In genomic region chr7:150941983-150942590, GRCh38 we compare ENCODE assay signal across 8 cellular contexts. TPM values are rescaled to one million over a fixed set of nuclear protein-coding genes. Genes with fewer than 3 reads are reported as not detected.
DNase-seq lines count a peak whose midpoint lies in the region; ATAC-seq, FAIRE-seq and TF ChIP-seq lines count a peak whose summit lies in the region.

No MANE protein-coding gene starts in this region.

- intact Hi-C loops in vagina (cut with DNase I): no loop called here

- no peaks in the 10 kb centered on the region for H3K9me3 ChIP-seq in small intestine (ENCODE audit: control insufficient read depth, low read depth)
- H3K9me3 ChIP-seq in vagina: no peaks in the 10 kb centered on the region

- no peak for FAIRE-seq in small intestine (lab: Jason Lieb, UNC)

- 19 to 41% (median 30%) methylated on average over 11 to 14 of the region's 14 CpGs for WGBS in small intestine, 3 donors

- no peak for TF ChIP-seq CTCF in vagina (IDR thresholded peaks at IDR 0.05)

- ATAC-seq in HG03469 (IDR thresholded peaks at IDR 0.05; ENCODE audit: unreplicated experiment): no peak

- no peaks in the 10 kb centered on the region for H3K4me1 ChIP-seq in small intestine (ENCODE audit: control insufficient read depth in 2 of 2, insufficient read depth in 1 of 2, low read depth in 1 of 2, low read length in 1 of 2)
- peaks cover 10% of the 10 kb centered on the region for H3K4me1 ChIP-seq in vagina

- peaks cover 0 to 3% of the 10 kb centered on the region in 2 donors for H3K27me3 ChIP-seq in small intestine (ENCODE audit: control insufficient read depth in 2 of 2, insufficient read depth in 2 of 2, low read length in 2 of 2)
- H3K27me3 ChIP-seq in vagina: no peaks in the 10 kb centered on the region

- no peak for TF ChIP-seq POLR2A in vagina (IDR thresholded peaks at IDR 0.05)

- H3K4me3 ChIP-seq in small intestine (ENCODE audit: low read depth in 1 of 2, low read length in 2 of 2) (no peak overlapping the region), vagina (no peak overlapping the region)

- no peaks in the 10 kb centered on the region for H3K36me3 ChIP-seq in small intestine (ENCODE audit: control insufficient read depth in 2 of 2, insufficient read depth in 2 of 2, low read length in 2 of 2)
- H3K36me3 ChIP-seq in vagina: no peaks in the 10 kb centered on the region

- peak; percentile 47 for DNase-seq in NCI-H2171 treated with DMSO at 0.1 percent for 48 hours (lab: John Stamatoyannopoulos, UW)
- DNase-seq in NCI-H2171 (lab: John Stamatoyannopoulos, UW): no peak
- peak; percentile 23 for DNase-seq in RPMI7951 (ENCODE audit: low read depth)
- DNase-seq in central memory CD4-positive, alpha-beta T cell: peak; percentile 53
- peak; percentile 36 for DNase-seq in small intestine
- no peak for DNase-seq in HuH-7.5 (ENCODE audit: low spot score)
- no peak for DNase-seq in vagina (ENCODE audit: extremely low spot score in 2 of 2)

- H3K27ac ChIP-seq in small intestine (ENCODE audit: low read depth in 1 of 2, low read length in 1 of 2) (no peak overlapping the region), vagina (no peak overlapping the region)

RNA-seq across cellular contexts. Expression of gene KCNH2, which starts 36.0 kb away (rescaled TPM):
- not detected in 2 replicates for total RNA-seq in RPMI7951 (2014; rRNA removed; shearing (Covaris generic))
- 1 to 10 TPM in 2 of 3 donors, not detected in 1; 2.4 to 5.7 TPM for polyA plus RNA-seq in small intestine
- 6.4 TPM for total RNA-seq in vagina

RNA-seq across cellular contexts. Expression of gene NOS3, which starts 48.7 kb away (rescaled TPM):
- 0.12 and 0.39 TPM in 2 replicates for total RNA-seq in RPMI7951 (2014; rRNA removed; shearing (Covaris generic))
- polyA plus RNA-seq in small intestine: 10 to 100 TPM in 1 of 3 donors, under 1 TPM in 2; 0.45 to 14.7 (median 0.54) TPM
- total RNA-seq in vagina: 22.8 TPM

Comparison
In these comparisons a context has a peak if more than half of its experiments do, and no peak if none do; other contexts are left out.
1. DNase-seq: peak in NCI-H2171 treated with DMSO at 0.1 percent for 48 hours (single experiment), RPMI7951 (single experiment), central memory CD4-positive, alpha-beta T cell (single experiment) and small intestine (single experiment); none in NCI-H2171 (single experiment), HuH-7.5 (single experiment) and vagina (0 of 2).
2. RNA of gene NOS3, which starts 48.7 kb away (total RNA-seq): 22.8 TPM in vagina (single experiment); 0.12 to 0.39 TPM in RPMI7951; every median in the first group is over 10 times any median in the second.